Comparison of ENCODE assay signal across 16 cellular contexts in genomic region chr10:124016795-124017375, GRCh38.
DNase-seq lines count a peak whose midpoint lies in the region; ATAC-seq, FAIRE-seq and TF ChIP-seq lines count a peak whose summit lies in the region.
"Had no signal": no experiment of that assay in that cellular context is flagged by ENCODE, and none has a peak within 500 bp of the region (broad histone marks: within the 10 kb centered on the region; RNA-seq: fewer than 3 reads in every experiment).

No MANE protein-coding gene starts in this region.

- no peak for FAIRE-seq in H1 (lab: Jason Lieb, UNC)
- FAIRE-seq: A204.1, H54 had no signal

- no peaks in the 10 kb centered on the region for H3K79me2 ChIP-seq in H1 (ENCODE audit: control insufficient read depth in 1 of 2, insufficient read depth in 2 of 2, low read length in 2 of 2)

- H2BK120ac ChIP-seq in H1 (replicated peaks; ENCODE audit: low read depth, low read length) (no peak overlapping the region), neuronal stem cell (ENCODE audit: low read depth, low read length) (no peak overlapping the region)

- H3K56ac ChIP-seq in H1 (replicated peaks; ENCODE audit: insufficient read length, low read depth, low read length), result no peak overlapping the region

- intact Hi-C loops in left ventricle myocardium superior (cut with micrococcal nuclease) (no loop called here), heart right ventricle (cut with DNase I) (no loop called here)

- H3K14ac ChIP-seq in H1 (ENCODE audit: insufficient read length) (no peak overlapping the region), neuronal stem cell (ENCODE audit: low read length) (no peak overlapping the region)

- H2BK12ac ChIP-seq in H1 (ENCODE audit: low read depth, low read length) (peak overlapping the region; percentile 81; the same call in 1 of the 2 replicates), neuronal stem cell (ENCODE audit: low read length) (no peak overlapping the region)

- H4K91ac ChIP-seq in H1 (replicated peaks; ENCODE audit: insufficient read length, low read length) (peak overlapping the region; percentile 44), neuronal stem cell (ENCODE audit: low read depth, low read length, poor library complexity) (peak overlapping the region; percentile 70)

- TF ChIP-seq EP300 in H1 (IDR thresholded peaks at IDR 0.05; ENCODE audit: borderline replicate concordance in 1 of 2, low read depth in 2 of 2, low read length in 2 of 2), result no peak

- ATAC-seq in left ventricle myocardium superior (no peak), heart right ventricle (no peak), HG02763 (IDR thresholded peaks at IDR 0.05; ENCODE audit: unreplicated experiment) (no peak)
- ATAC-seq: Panc1 had no signal

- H3K27ac ChIP-seq in heart right ventricle (no peak overlapping the region), H1 (ENCODE audit: low read depth, low read length) (no peak overlapping the region), neuronal stem cell (replicated peaks; ENCODE audit: low read length) (no peak overlapping the region)

- no peaks in the 10 kb centered on the region for H4K20me1 ChIP-seq in H1 (replicated peaks in 1 of 2; ENCODE audit: control insufficient read depth in 1 of 2, insufficient read depth in 2 of 2, low read length in 2 of 2)

- POLR2A ChIA-PET in H1 (lab: Charles Lee; ENCODE audit: partially characterized antibody), result interaction anchor here (1.2 kb wide), 1 partner anchor 22 kb away, joined by 3 read pairs; no protein-coding TSS in a partner anchor

- 77 to 79% methylated on average over 10 of the region's 10 CpGs for WGBS in heart right ventricle, 2 donors
- 79% methylated on average over 10 of the region's 10 CpGs; no CpG with 5 or more reads in 1 of the 2 experiments for WGBS in H1 (ENCODE audit: extremely low coverage in 1 of 2, insufficient coverage in 1 of 2, insufficient read length in 1 of 2, insufficient replicate concordance in 2 of 2, low coverage in 1 of 2, low lambda C conversion rate in 2 of 2, missing lambda C conversion rate in 1 of 2), 2 experiments
- WGBS in neuronal stem cell (ENCODE audit: extremely low coverage in 2 of 2, insufficient read length in 2 of 2, insufficient replicate concordance in 1 of 2), 2 donors, result no CpG with 5 or more reads among the region's 10 CpGs

- DNase-seq in left ventricle myocardium superior (peak; percentile 11), heart right ventricle (no peak), H1 (ENCODE audit: low read depth in 1 of 2, low spot score in 2 of 2) (no peak), neuronal stem cell (ENCODE audit: low spot score) (no peak), ecto neural progenitor cell (ENCODE audit: low spot score) (no peak)
- DNase-seq in stimulated activated CD8-positive, alpha-beta memory T cell treated with anti-CD3 and anti-CD28 coated beads, Interleukin-4, amount 100 ng/mL, for 48 hours, result no peak
- DNase-seq: DMS79, Karpas-422, MV-4-11, NCI-H1930, NCI-H2227 treated with DMSO at 0.1 percent for 48 hours, NCI-H510A had no signal

- H3K36me3 ChIP-seq in heart right ventricle (peaks cover 0 to 78% (median 0%) of the 10 kb centered on the region in 9 donors), H1 (ENCODE audit: control insufficient read depth in 2 of 4, insufficient read depth in 4 of 4, low read length in 3 of 4) (no peaks in the 10 kb centered on the region), neuronal stem cell (replicated peaks in 1 of 2; ENCODE audit: control insufficient read depth in 2 of 2, insufficient read depth in 2 of 2, low read length in 2 of 2) (peaks cover 0 to 31% of the 10 kb centered on the region in 2 donors)

- H3K9ac ChIP-seq in H1 (replicated peaks in 1 of 4; ENCODE audit: extremely low read depth in 1 of 4, low read depth in 3 of 4, low read length in 3 of 4) (no peak overlapping the region), neuronal stem cell (ENCODE audit: low read depth, low read length, poor library complexity) (no peak overlapping the region)

- H3K9me3 ChIP-seq in heart right ventricle (peaks cover 0 to 15% (median 0%) of the 10 kb centered on the region in 11 donors), H1 (ENCODE audit: insufficient read depth in 2 of 2, low read depth in 1 of 2, low read length in 1 of 2) (0 out of 4 replicates have a peak, but pooled peaks cover 0 to 2% of the 10 kb centered on the region in 2 experiments), neuronal stem cell (replicated peaks in 1 of 2; ENCODE audit: control insufficient read depth in 2 of 2, insufficient read depth in 1 of 2, low read depth in 1 of 2, low read length in 2 of 2) (peaks cover 0 to 15% of the 10 kb centered on the region in 2 donors)

- H3K4ac ChIP-seq in H1 (replicated peaks; ENCODE audit: insufficient read length, low read depth, low read length) (no peak overlapping the region), neuronal stem cell (ENCODE audit: low read length) (no peak overlapping the region)

- no peak for TF ChIP-seq POLR2A in H1 (IDR thresholded peaks at IDR 0.05; ENCODE audit: control extremely low read depth in 1 of 2, low read depth in 2 of 2, low read length in 2 of 2)

- 0 out of 2 replicates have a peak overlapping the region, but pooled peaks have one; percentile 48 for H2BK15ac ChIP-seq in H1 (ENCODE audit: low read length)
- H2BK15ac ChIP-seq in neuronal stem cell (ENCODE audit: low read length), result no peak overlapping the region

- no peak overlapping the region for H4K8ac ChIP-seq in H1 (ENCODE audit: extremely low read depth, insufficient read depth, low read length)
- no peak overlapping the region for H4K8ac ChIP-seq in neuronal stem cell (ENCODE audit: low read depth, low read length)

- H3K18ac ChIP-seq in H1 (ENCODE audit: extremely low read depth, low read length) (no peak overlapping the region; the same call in 1 of the 2 replicates), neuronal stem cell (ENCODE audit: low read length) (no peak overlapping the region)

- TF ChIP-seq CTCF in heart right ventricle (IDR thresholded peaks at IDR 0.05) (no peak), H1 (IDR thresholded peaks at IDR 0.05; ENCODE audit: control extremely low read depth in 1 of 3, insufficient read depth in 1 of 3, low read depth in 1 of 3, low read length in 3 of 3) (no peak)

- no peak overlapping the region for H4K5ac ChIP-seq in H1 (ENCODE audit: insufficient read length, low read depth, low read length)

- H2AFZ ChIP-seq in H1 (ENCODE audit: low read length) (no peak overlapping the region), neuronal stem cell (ENCODE audit: low read length) (no peak overlapping the region)

- H3K4me3 ChIP-seq in heart right ventricle (no peak overlapping the region), H1 (ENCODE audit: extremely low read depth in 1 of 4, insufficient read depth in 2 of 4, low read depth in 3 of 4, low read length in 4 of 4) (no peak overlapping the region), neuronal stem cell (ENCODE audit: low read length in 2 of 2) (no peak overlapping the region)

- no peak overlapping the region for H2BK20ac ChIP-seq in H1 (ENCODE audit: low read length)

- no peak overlapping the region for H3K4me2 ChIP-seq in H1 (ENCODE audit: insufficient read depth in 1 of 2, low read depth in 2 of 2, low read length in 2 of 2)
- H3K4me2 ChIP-seq in neuronal stem cell (ENCODE audit: insufficient read depth, low read length, poor library complexity, severe bottlenecking), result no peak overlapping the region

- CTCF ChIA-PET in H1 (lab: Charles Lee; ENCODE audit: partially characterized antibody), result interaction anchor here (0.8 to 4.4 kb wide), 6 partner anchors 10 to 202 kb away, joined by 3 to 20 read pairs (median 3); no protein-coding TSS in a partner anchor

- H3K27me3 ChIP-seq in heart right ventricle (peaks cover 0 to 12% (median 0%) of the 10 kb centered on the region in 7 donors), H1 (replicated peaks in 1 of 4; ENCODE audit: control insufficient read depth in 3 of 4, extremely low read depth in 1 of 4, insufficient read depth in 3 of 4, low read length in 3 of 4) (no peaks in the 10 kb centered on the region), neuronal stem cell (ENCODE audit: control insufficient read depth in 3 of 3, insufficient read depth in 3 of 3, low read depth in 1 of 3, low read length in 3 of 3) (peaks cover 0 to 3% (median 0%) of the 10 kb centered on the region in 3 experiments)

- H3K79me1 ChIP-seq in H1 (ENCODE audit: low read depth, low read length) (no peaks in the 10 kb centered on the region), neuronal stem cell (ENCODE audit: low read depth, low read length) (no peaks in the 10 kb centered on the region)

- peaks cover 4% of the 10 kb centered on the region; the same call in 1 of the 2 replicates for H3K23me2 ChIP-seq in H1 (ENCODE audit: low read depth, low read length)

- H3K23ac ChIP-seq in H1 (ENCODE audit: insufficient read length) (no peak overlapping the region), neuronal stem cell (ENCODE audit: low read depth, low read length, poor library complexity) (no peak overlapping the region)

- H2AK5ac ChIP-seq in H1 (ENCODE audit: low read depth, low read length) (peak overlapping the region; percentile 78; the same call in 1 of the 2 replicates), neuronal stem cell (ENCODE audit: low read depth, low read length) (no peak overlapping the region)

- H2BK5ac ChIP-seq in H1 (ENCODE audit: low read depth, low read length) (no peak overlapping the region), neuronal stem cell (ENCODE audit: low read length) (no peak overlapping the region)

- H3K4me1 ChIP-seq in heart right ventricle, result peaks cover 0 to 13% (median 0%) of the 10 kb centered on the region in 9 donors
- H3K4me1 ChIP-seq in H1 (replicated peaks in 1 of 4; ENCODE audit: control insufficient read depth in 3 of 4, insufficient read depth in 4 of 4, low read length in 3 of 4), result peaks cover 15 to 47% (median 27%) of the 10 kb centered on the region in 4 experiments
- peaks cover 5 to 7% of the 10 kb centered on the region in 2 donors for H3K4me1 ChIP-seq in neuronal stem cell (ENCODE audit: control insufficient read depth in 2 of 2, insufficient read depth in 1 of 2, low read depth in 1 of 2, low read length in 2 of 2)

- TF ChIP-seq RAD21 in H1 (IDR thresholded peaks at IDR 0.05 in 1 of 2, conservative IDR thresholded peaks at IDR 0.05 in 1 of 2; ENCODE audit: low read depth in 2 of 2, low read length in 2 of 2), result no peak

TF ChIP-seq in H1, 55 proteins besides CTCF, POLR2A, EP300 and RAD21 (continues in another document):
- TF ChIP-seq SP4 (IDR thresholded peaks at IDR 0.05; ENCODE audit: low read length) (no peak), USF2 (IDR thresholded peaks at IDR 0.05; ENCODE audit: low read length) (no peak)
- TF ChIP-seq, protein P1, sequence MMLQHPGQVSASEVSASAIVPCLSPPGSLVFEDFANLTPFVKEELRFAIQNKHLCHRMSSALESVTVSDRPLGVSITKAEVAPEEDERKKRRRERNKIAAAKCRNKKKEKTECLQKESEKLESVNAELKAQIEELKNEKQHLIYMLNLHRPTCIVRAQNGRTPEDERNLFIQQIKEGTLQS (IDR thresholded peaks at IDR 0.05; ENCODE audit: insufficient read depth, low read depth, low read length), result no peak
